Comparison of ENCODE assay signal across 8 cellular contexts in genomic region chr2:108595677-108596232, GRCh38.
A peak's percentile ranks its signal among the peaks of the same experiment; 100 is the strongest.
DNase-seq lines count a peak whose midpoint lies in the region; ATAC-seq and TF ChIP-seq lines count a peak whose summit lies in the region.
"Not testable (repeated sequence)": the region's sequence is repeated elsewhere in the genome, so short reads cannot be mapped to it uniquely, and the experiment has no call there.

No MANE protein-coding gene starts in this region.

- not testable (repeated sequence) for H3K36me3 ChIP-seq in ACC112 (ENCODE audit: insufficient read depth, low read length); brain microvascular endothelial cell (replicated peaks)

- H3K4me3 Mint-ChIP-seq in HFFc6, result peak overlapping the region; percentile 82
- H3K4me3 Mint-ChIP-seq in activated CD8-positive, alpha-beta T cell treated with anti-CD3 and anti-CD28 coated beads for 36 hours, result peak overlapping the region; percentile 2
- H3K4me3 Mint-ChIP-seq in natural killer cell treated with Interleukin-12 subunit alpha and Interleukin-12 subunit beta and Interleukin-15 and Interleukin-18, amount 100 ng/mL, for 72 hours, result peak overlapping the region; percentile 83
- H3K4me3 Mint-ChIP-seq in stimulated activated naive B cell treated with anti-CD40 and anti-IgM and Interleukin-4, amounts not matched to agents 10 μg/mL and 1 μg/mL and 100 μg/mL, for 72 hours, result peak overlapping the region; percentile 73

- peaks cover 37% of the 10 kb centered on the region for H3K4me1 ChIP-seq in ACC112 (ENCODE audit: control insufficient read depth, insufficient read depth, low read length, unreplicated experiment)

- H3K36me3 Mint-ChIP-seq in HFFc6 (ENCODE audit: low read depth); activated CD8-positive, alpha-beta T cell treated with anti-CD3 and anti-CD28 coated beads for 36 hours (ENCODE audit: low read depth); natural killer cell treated with Interleukin-12 subunit alpha and Interleukin-12 subunit beta and Interleukin-15 and Interleukin-18, amount 100 ng/mL, for 72 hours: not testable (repeated sequence)
- H3K36me3 Mint-ChIP-seq in stimulated activated naive B cell treated with anti-CD40 and anti-IgM and Interleukin-4, amounts not matched to agents 10 μg/mL and 1 μg/mL and 100 μg/mL, for 72 hours, result peaks cover 14 to 27% of the 10 kb centered on the region in 2 donors

- not testable (repeated sequence) for ATAC-seq in activated CD8-positive, alpha-beta T cell treated with anti-CD3 and anti-CD28 coated beads for 36 hours; natural killer cell treated with Interleukin-12 subunit alpha and Interleukin-12 subunit beta and Interleukin-15 and Interleukin-18, amount 100 ng/mL, for 72 hours; stimulated activated naive B cell treated with anti-CD40 and anti-IgM and Interleukin-4, amounts not matched to agents 10 μg/mL and 1 μg/mL and 100 μg/mL, for 72 hours (replicated peaks)

- peaks cover 66% of the 10 kb centered on the region for H3K4me1 Mint-ChIP-seq in HFFc6 (ENCODE audit: low read depth)
- peaks cover 43% of the 10 kb centered on the region for H3K4me1 Mint-ChIP-seq in activated CD8-positive, alpha-beta T cell treated with anti-CD3 and anti-CD28 coated beads for 36 hours (ENCODE audit: low read depth)
- H3K4me1 Mint-ChIP-seq in natural killer cell treated with Interleukin-12 subunit alpha and Interleukin-12 subunit beta and Interleukin-15 and Interleukin-18, amount 100 ng/mL, for 72 hours (ENCODE audit: low read depth in 2 of 2), result peaks cover 32 to 50% of the 10 kb centered on the region in 2 donors
- peaks cover 39 to 77% of the 10 kb centered on the region in 2 donors for H3K4me1 Mint-ChIP-seq in stimulated activated naive B cell treated with anti-CD40 and anti-IgM and Interleukin-4, amounts not matched to agents 10 μg/mL and 1 μg/mL and 100 μg/mL, for 72 hours

- peak overlapping the region; percentile 98 for H3K27ac ChIP-seq in ACC112 (ENCODE audit: low read depth, low read length)
- H3K27ac ChIP-seq in brain microvascular endothelial cell, result peak overlapping the region; percentile 99

- peak overlapping the region; percentile 88 for H3K27ac Mint-ChIP-seq in HFFc6
- H3K27ac Mint-ChIP-seq in activated CD8-positive, alpha-beta T cell treated with anti-CD3 and anti-CD28 coated beads for 36 hours, result peak overlapping the region; percentile 79
- H3K27ac Mint-ChIP-seq in natural killer cell treated with Interleukin-12 subunit alpha and Interleukin-12 subunit beta and Interleukin-15 and Interleukin-18, amount 100 ng/mL, for 72 hours, result peak overlapping the region; percentile 83 to 87
- peak overlapping the region; percentile 94 for H3K27ac Mint-ChIP-seq in stimulated activated naive B cell treated with anti-CD40 and anti-IgM and Interleukin-4, amounts not matched to agents 10 μg/mL and 1 μg/mL and 100 μg/mL, for 72 hours

- DNase-seq in HFFc6; activated CD8-positive, alpha-beta T cell treated with anti-CD3 and anti-CD28 coated beads for 36 hours; natural killer cell treated with Interleukin-12 subunit alpha and Interleukin-12 subunit beta and Interleukin-15 and Interleukin-18, amount 100 ng/mL, for 72 hours (ENCODE audit: low spot score); stimulated activated naive B cell treated with anti-CD40 and anti-IgM and Interleukin-4, amounts not matched to agents 10 μg/mL and 1 μg/mL and 100 μg/mL, for 72 hours: not testable (repeated sequence)
- DNase-seq in RPMI7951 (ENCODE audit: low read depth) (peak; percentile 53), brain microvascular endothelial cell (peak; percentile 68), glomerular visceral epithelial cell (ENCODE audit: extremely low spot score) (peak; percentile 65)

- H3K9me3 Mint-ChIP-seq in HFFc6; activated CD8-positive, alpha-beta T cell treated with anti-CD3 and anti-CD28 coated beads for 36 hours; natural killer cell treated with Interleukin-12 subunit alpha and Interleukin-12 subunit beta and Interleukin-15 and Interleukin-18, amount 100 ng/mL, for 72 hours; stimulated activated naive B cell treated with anti-CD40 and anti-IgM and Interleukin-4, amounts not matched to agents 10 μg/mL and 1 μg/mL and 100 μg/mL, for 72 hours: not testable (repeated sequence)

- peak overlapping the region; percentile 21; the same call in 1 of the 2 replicates for H3K4me3 ChIP-seq in ACC112 (ENCODE audit: low read depth, low read length)
- not testable (repeated sequence) for H3K4me3 ChIP-seq in brain microvascular endothelial cell (ENCODE audit: low read depth, low read length)

- CTCF ChIA-PET in activated CD8-positive, alpha-beta T cell treated with anti-CD3 and anti-CD28 coated beads for 36 hours (lab: Charles Lee), result interaction anchor here (1.2 to 5.2 kb wide), 3 partner anchors 11 to 41 kb away, joined by 4 to 49 read pairs (median 29); no protein-coding TSS in a partner anchor

- H3K27me3 Mint-ChIP-seq in HFFc6 (ENCODE audit: insufficient read depth); activated CD8-positive, alpha-beta T cell treated with anti-CD3 and anti-CD28 coated beads for 36 hours; natural killer cell treated with Interleukin-12 subunit alpha and Interleukin-12 subunit beta and Interleukin-15 and Interleukin-18, amount 100 ng/mL, for 72 hours; stimulated activated naive B cell treated with anti-CD40 and anti-IgM and Interleukin-4, amounts not matched to agents 10 μg/mL and 1 μg/mL and 100 μg/mL, for 72 hours: not testable (repeated sequence)

- POLR2A ChIA-PET in activated CD8-positive, alpha-beta T cell treated with anti-CD3 and anti-CD28 coated beads for 36 hours (lab: Charles Lee), result not testable (repeated sequence)

- peaks cover 33% of the 10 kb centered on the region for H3K79me2 ChIP-seq in ACC112 (ENCODE audit: control insufficient read depth, insufficient read depth, low read length, unreplicated experiment)

- not testable (repeated sequence) for H3K27me3 ChIP-seq in ACC112 (ENCODE audit: insufficient read depth, low read length); brain microvascular endothelial cell (replicated peaks)

- in situ Hi-C loops in brain microvascular endothelial cell (cut with HindIII; ENCODE audit: low pct_ligation_motif_present, low sequenced_read_pairs), result not testable (repeated sequence)

- H2AFZ ChIP-seq in ACC112 (ENCODE audit: low read length, unreplicated experiment), result not testable (repeated sequence)

- intact Hi-C loops in activated CD8-positive, alpha-beta T cell treated with anti-CD3 and anti-CD28 coated beads for 36 hours (cut with micrococcal nuclease), result not testable (repeated sequence)

- TF ChIP-seq CTCF in HFFc6 (IDR thresholded peaks at IDR 0.05); activated CD8-positive, alpha-beta T cell treated with anti-CD3 and anti-CD28 coated beads for 36 hours (IDR thresholded peaks at IDR 0.05); brain microvascular endothelial cell (IDR thresholded peaks at IDR 0.05; ENCODE audit: low read depth, low read length, missing control alignments): not testable (repeated sequence)

Comparison
In these comparisons a context has a peak if more than half of its experiments do, and no peak if none do; other contexts are left out.
1. H3K4me3 Mint-ChIP-seq: peak in every context shown above with its lines; median percentile 83 in natural killer cell treated with Interleukin-12 subunit alpha and Interleukin-12 subunit beta and Interleukin-15 and Interleukin-18, amount 100 ng/mL, for 72 hours; 82 in HFFc6; 73 in stimulated activated naive B cell treated with anti-CD40 and anti-IgM and Interleukin-4, amounts not matched to agents 10 μg/mL and 1 μg/mL and 100 μg/mL, for 72 hours; 2 in activated CD8-positive, alpha-beta T cell treated with anti-CD3 and anti-CD28 coated beads for 36 hours.